Comparison of ENCODE assay signal across 8 cellular contexts in the genomic region with DNA sequence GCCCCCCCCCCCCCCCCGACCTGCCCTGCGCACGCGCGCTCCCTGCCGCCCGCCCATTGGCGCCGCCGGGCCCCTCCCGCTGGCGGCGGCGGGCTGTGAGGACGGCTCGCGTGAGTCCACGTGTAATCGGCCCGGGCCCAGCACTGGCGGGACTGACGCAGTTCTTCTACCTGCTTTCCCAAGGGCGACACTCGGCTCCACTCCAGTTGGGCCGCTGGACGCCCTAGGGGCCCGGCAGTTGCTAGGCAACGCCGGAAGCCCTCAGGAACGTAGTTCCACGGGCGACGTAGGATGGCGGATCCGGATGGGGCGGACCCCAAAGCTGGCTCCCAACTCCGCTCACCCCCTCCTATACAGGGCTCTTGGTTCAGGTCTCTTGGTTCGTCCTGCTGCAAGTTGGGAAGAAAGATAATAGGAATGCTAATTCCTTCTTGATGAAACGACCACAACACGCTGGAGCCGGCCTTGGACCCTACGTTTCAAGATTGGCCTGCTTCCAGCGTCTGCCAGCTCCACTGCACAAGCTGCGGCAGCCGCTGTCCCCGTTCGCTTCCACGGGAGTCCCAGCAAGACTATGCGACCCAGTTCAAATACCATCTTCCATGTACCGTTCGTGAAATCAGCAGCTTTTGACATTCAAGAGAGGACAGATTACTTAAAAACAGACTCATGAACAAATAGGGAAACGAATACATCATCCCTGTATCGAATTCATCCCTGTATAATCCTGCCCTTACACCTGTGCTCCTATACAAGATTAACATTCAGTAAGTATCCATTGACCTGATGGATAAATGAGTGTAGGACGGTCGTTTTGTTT. TPM values are rescaled to one million over a fixed set of nuclear protein-coding genes. Genes with fewer than 3 reads are reported as not detected.
DNase-seq lines count a peak whose midpoint lies in the region; ATAC-seq and TF ChIP-seq lines count a peak whose summit lies in the region.

No MANE protein-coding gene starts in this region.

- WGBS in prostate gland, result under 1% methylated on average over 32 of the region's 55 CpGs
- WGBS in urinary bladder, result under 1% methylated on average over 55 of the region's 55 CpGs

- no peaks in the 10 kb centered on the region for H3K27me3 ChIP-seq in right atrium auricular region
- no peaks in the 10 kb centered on the region for H3K27me3 ChIP-seq in prostate gland (replicated peaks; ENCODE audit: insufficient read depth)

- ATAC-seq in HG02840 (IDR thresholded peaks at IDR 0.05; ENCODE audit: low FRiP score, unreplicated experiment), result peak; percentile 92

- H3K36me3 ChIP-seq in right atrium auricular region (peaks cover 8% of the 10 kb centered on the region), prostate gland (no peaks in the 10 kb centered on the region), urinary bladder (ENCODE audit: insufficient read depth) (no peaks in the 10 kb centered on the region)

- H3K4me3 ChIP-seq in right atrium auricular region (peak overlapping the region; percentile 99 to 100), prostate gland (peak overlapping the region; percentile 97 to 100), urinary bladder (ENCODE audit: low read depth, low read length) (peak overlapping the region; percentile 88)

- peak; percentile 73 for DNase-seq in NCI-H1417 treated with DMSO at 0.1 percent for 48 hours (lab: John Stamatoyannopoulos, UW)
- peak; percentile 66 to 82 (median 74) for DNase-seq in T-helper 1 cell
- peak; percentile 51 to 98 (median 83) for DNase-seq in amygdala (lab: John Stamatoyannopoulos, UW)
- DNase-seq in right atrium auricular region (ENCODE audit: low spot score), result peak; percentile 97
- DNase-seq in prostate gland (ENCODE audit: low spot score), result peak; percentile 94

- TF ChIP-seq CTCF in right atrium auricular region (IDR thresholded peaks at IDR 0.05) (no peak), prostate gland (IDR thresholded peaks at IDR 0.05) (no peak)

- H3K4me1 ChIP-seq in right atrium auricular region (peaks cover 0 to 40% of the 10 kb centered on the region in 2 donors), prostate gland (replicated peaks) (peaks cover 12% of the 10 kb centered on the region), urinary bladder (ENCODE audit: insufficient read depth) (peaks cover 5% of the 10 kb centered on the region)

- TF ChIP-seq POLR2A in GM15510 (IDR thresholded peaks at IDR 0.05; ENCODE audit: borderline replicate concordance, extremely low read depth, insufficient read length) (peak; percentile 61), prostate gland (IDR thresholded peaks at IDR 0.05) (peak; percentile 52)

- intact Hi-C loops in prostate gland (cut with DNase I), result no loop called here

- H3K9me3 ChIP-seq in right atrium auricular region, result no peaks in the 10 kb centered on the region
- H3K9me3 ChIP-seq in prostate gland, result no peaks in the 10 kb centered on the region

- peak overlapping the region; percentile 98 to 99 for H3K27ac ChIP-seq in right atrium auricular region
- peak overlapping the region; percentile 92 to 96 for H3K27ac ChIP-seq in prostate gland
- peak overlapping the region; percentile 88 for H3K27ac ChIP-seq in urinary bladder (ENCODE audit: low read depth)

RNA-seq across cellular contexts. Expression of a gene that starts 0.4 kb away (rescaled TPM):
- total RNA-seq in right atrium auricular region, result 10 to 100 TPM; 48.7 to 77.5 TPM
- 10 to 100 TPM; 77.9 to 88.4 TPM for total RNA-seq in prostate gland
- total RNA-seq in urinary bladder, result 78.5 TPM
- 60.3 TPM for polyA plus RNA-seq in urinary bladder

RNA-seq across cellular contexts. Expression of a gene that starts 25.0 kb away (rescaled TPM):
- total RNA-seq in right atrium auricular region, result 10 to 100 TPM in 1 of 2 donors, 1 to 10 TPM in 1; 5.8 to 11.2 TPM
- total RNA-seq in prostate gland, result 10 to 100 TPM; 19.3 to 64.4 TPM
- 11.9 TPM for total RNA-seq in urinary bladder
- polyA plus RNA-seq in urinary bladder, result 15.3 TPM

Comparison
In these comparisons a context has a peak if more than half of its experiments do, and no peak if none do; other contexts are left out.
1. Peak in every context shown above with its lines: DNase-seq, ATAC-seq, H3K4me3 ChIP-seq and H3K27ac ChIP-seq.